ENCODE assay signal across 1 cellular context in the genomic region with DNA sequence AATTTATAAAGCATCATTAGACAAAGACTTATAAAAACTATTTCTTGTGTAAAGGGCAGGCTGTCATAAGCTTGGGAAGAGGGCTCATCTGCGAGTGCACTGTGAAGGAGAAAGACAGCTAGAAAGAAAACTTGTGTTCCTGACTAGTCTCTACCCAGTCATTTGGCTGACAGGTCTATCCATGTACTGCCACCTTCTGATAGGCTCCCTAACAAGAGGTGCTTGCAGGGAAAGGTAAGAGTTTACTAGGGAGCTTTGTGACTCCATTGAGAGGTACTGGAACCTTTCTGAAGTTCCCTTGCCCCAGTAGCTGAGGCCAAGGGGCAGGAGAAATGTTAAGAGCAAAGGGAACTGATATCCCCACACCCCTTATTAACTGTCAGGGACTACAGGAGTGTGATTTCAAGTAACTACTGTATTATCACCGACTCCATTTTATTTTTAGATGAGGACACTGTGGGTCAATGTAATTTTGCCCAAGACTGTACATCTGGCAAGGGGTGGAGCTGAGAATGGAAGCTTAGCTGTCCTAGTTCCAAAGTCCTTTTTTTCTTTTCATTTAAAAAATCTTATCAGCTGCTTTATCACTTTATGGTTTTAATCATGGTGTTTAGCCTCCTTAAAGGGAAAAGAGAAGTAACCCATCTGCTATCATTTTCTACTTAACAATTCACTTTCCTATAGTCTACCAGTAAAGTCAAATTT.
TF ChIP-seq lines count a peak whose summit lies in the region.

No MANE protein-coding gene starts in this region.

TF ChIP-seq in HCT116, 20 proteins besides CTCF, POLR2A, EP300 and RAD21 (continued from another document):
- TF ChIP-seq REST (IDR thresholded peaks at IDR 0.05; ENCODE audit: low read depth) = no peak
- no peak for TF ChIP-seq ZNF274 (IDR thresholded peaks at IDR 0.05; ENCODE audit: low read depth, low read length)
- no peak for TF ChIP-seq YY1 (IDR thresholded peaks at IDR 0.05; ENCODE audit: extremely low read depth, insufficient replicate concordance, low read depth, low read length)
- TF ChIP-seq CBX3 (IDR thresholded peaks at IDR 0.05; ENCODE audit: low read depth) = no peak
- no peak for TF ChIP-seq JUND (IDR thresholded peaks at IDR 0.05)
TF ChIP-seq in HCT116: peak in this region for 0.
